8 cellular contexts compared by ENCODE assay signal in genomic region chr17:76515291-76515949, GRCh38. TPM values are rescaled to one million over a fixed set of nuclear protein-coding genes. Genes with fewer than 3 reads are reported as not detected.
DNase-seq lines count a peak whose midpoint lies in the region; ATAC-seq and TF ChIP-seq lines count a peak whose summit lies in the region.

No MANE protein-coding gene starts in this region.

- H3K4me3 ChIP-seq in CD8-positive, alpha-beta T cell (ENCODE audit: low read depth, low read length), result peak overlapping the region; percentile 44

- ATAC-seq in CD8-positive, alpha-beta T cell, result peak; percentile 82
- ATAC-seq in HG03045 (IDR thresholded peaks at IDR 0.05; ENCODE audit: unreplicated experiment), result peak; percentile 44
- ATAC-seq in naive thymus-derived CD8-positive, alpha-beta T cell, result peak; percentile 82 to 86
- ATAC-seq in HG03025 (IDR thresholded peaks at IDR 0.05; ENCODE audit: low FRiP score, unreplicated experiment), result no peak

- H3K36me3 Mint-ChIP-seq in CD8-positive, alpha-beta T cell, result no peaks in the 10 kb centered on the region
- H3K36me3 Mint-ChIP-seq in chondrocyte (ENCODE audit: low read depth), result no peaks in the 10 kb centered on the region
- no peaks in the 10 kb centered on the region for H3K36me3 Mint-ChIP-seq in naive thymus-derived CD8-positive, alpha-beta T cell
- H3K36me3 Mint-ChIP-seq in stimulated activated naive CD8-positive, alpha-beta T cell treated with anti-CD3 and anti-CD28 coated beads, Interleukin-15, Interleukin-2, amounts not matched to agents 100 ng/mL and 50 ng/mL, for 24 hours (ENCODE audit: low read depth), result no peaks in the 10 kb centered on the region

- H3K9me3 Mint-ChIP-seq in CD8-positive, alpha-beta T cell, result no peaks in the 10 kb centered on the region
- H3K9me3 Mint-ChIP-seq in chondrocyte (ENCODE audit: low read depth), result no peaks in the 10 kb centered on the region
- H3K9me3 Mint-ChIP-seq in naive thymus-derived CD8-positive, alpha-beta T cell, result no peaks in the 10 kb centered on the region
- no peaks in the 10 kb centered on the region for H3K9me3 Mint-ChIP-seq in stimulated activated naive CD8-positive, alpha-beta T cell treated with anti-CD3 and anti-CD28 coated beads, Interleukin-15, Interleukin-2, amounts not matched to agents 100 ng/mL and 50 ng/mL, for 24 hours

- peaks cover 49% of the 10 kb centered on the region for H3K4me1 Mint-ChIP-seq in CD8-positive, alpha-beta T cell (ENCODE audit: low read depth)
- H3K4me1 Mint-ChIP-seq in chondrocyte (ENCODE audit: low read depth), result peaks cover 12% of the 10 kb centered on the region
- H3K4me1 Mint-ChIP-seq in naive thymus-derived CD8-positive, alpha-beta T cell, result peaks cover 22 to 66% (median 63%) of the 10 kb centered on the region in 4 donors
- peaks cover 58% of the 10 kb centered on the region for H3K4me1 Mint-ChIP-seq in stimulated activated naive CD8-positive, alpha-beta T cell treated with anti-CD3 and anti-CD28 coated beads, Interleukin-15, Interleukin-2, amounts not matched to agents 100 ng/mL and 50 ng/mL, for 24 hours (ENCODE audit: low read depth)

- no peaks in the 10 kb centered on the region for H3K27me3 Mint-ChIP-seq in CD8-positive, alpha-beta T cell (ENCODE audit: low read depth)
- peaks cover 9% of the 10 kb centered on the region for H3K27me3 Mint-ChIP-seq in chondrocyte (ENCODE audit: low read depth)
- H3K27me3 Mint-ChIP-seq in naive thymus-derived CD8-positive, alpha-beta T cell, result no peaks in the 10 kb centered on the region
- no peaks in the 10 kb centered on the region for H3K27me3 Mint-ChIP-seq in stimulated activated naive CD8-positive, alpha-beta T cell treated with anti-CD3 and anti-CD28 coated beads, Interleukin-15, Interleukin-2, amounts not matched to agents 100 ng/mL and 50 ng/mL, for 24 hours

- H3K36me3 ChIP-seq in CD8-positive, alpha-beta T cell (ENCODE audit: insufficient read depth, low read length), result no peaks in the 10 kb centered on the region

- H3K9me3 ChIP-seq in CD8-positive, alpha-beta T cell (ENCODE audit: low read length), result no peaks in the 10 kb centered on the region

- POLR2A ChIA-PET in CD8-positive, alpha-beta T cell (lab: Charles Lee), result interaction anchor here (0.6 to 3.0 kb wide), 10 partner anchors 9 to 156 kb away, joined by 3 to 12 read pairs (median 4); partner anchors contain the start of gene UBE2O
- POLR2A ChIA-PET in naive thymus-derived CD8-positive, alpha-beta T cell (lab: Charles Lee), result interaction anchor here (0.7 to 3.2 kb wide), 21 partner anchors 9 to 1369 kb away, joined by 3 to 18 read pairs (median 4); partner anchors contain the start of genes CYGB, RHBDF2, UBALD2 and UBE2O

- CTCF ChIA-PET in CD8-positive, alpha-beta T cell (lab: Charles Lee), result interaction anchor here (1.0 to 2.0 kb wide), 6 partner anchors 8 to 166 kb away, joined by 4 to 9 read pairs (median 6); no protein-coding TSS in a partner anchor

- H3K27ac Mint-ChIP-seq in CD8-positive, alpha-beta T cell, result peak overlapping the region; percentile 97
- peak overlapping the region; percentile 49 for H3K27ac Mint-ChIP-seq in chondrocyte (ENCODE audit: unreplicated experiment)
- H3K27ac Mint-ChIP-seq in naive thymus-derived CD8-positive, alpha-beta T cell, result peak overlapping the region; percentile 96 to 100 (median 99)
- peak overlapping the region; percentile 97 for H3K27ac Mint-ChIP-seq in stimulated activated naive CD8-positive, alpha-beta T cell treated with anti-CD3 and anti-CD28 coated beads, Interleukin-15, Interleukin-2, amounts not matched to agents 100 ng/mL and 50 ng/mL, for 24 hours

- peak overlapping the region; percentile 85 for H3K27ac ChIP-seq in CD8-positive, alpha-beta T cell (ENCODE audit: low read depth, low read length)

- H3K27me3 ChIP-seq in CD8-positive, alpha-beta T cell (ENCODE audit: insufficient read depth, low read length), result no peaks in the 10 kb centered on the region

- peak; percentile 72 to 92 (median 81) for DNase-seq in CD8-positive, alpha-beta T cell
- peak; percentile 58 to 59 for DNase-seq in activated CD4-positive, alpha-beta T cell treated with anti-CD3 and anti-CD28 coated beads for 24 hours (ENCODE audit: low read depth in 2 of 2)
- DNase-seq in chondrocyte (ENCODE audit: low spot score) (no peak), posterior cingulate gyrus (no peak)
- peak; percentile 42 to 94 (median 89) for DNase-seq in naive thymus-derived CD8-positive, alpha-beta T cell

- intact Hi-C loops in CD8-positive, alpha-beta T cell (cut with DNase I, micrococcal nuclease), result loop anchor here (1.0 to 10.0 kb wide), 8 partner anchors 14 to 1781 kb away; partner anchors contain the start of genes UBE2O (in 2 of the 2), RAB37 (in 1 of the 2), RHBDF2 (in 1 of the 2) and SRSF2 (in 1 of the 2)
- intact Hi-C loops in posterior cingulate gyrus (cut with DNase I), result no loop called here

- no peak for TF ChIP-seq CTCF in CD8-positive, alpha-beta T cell (IDR thresholded peaks at IDR 0.05)
- TF ChIP-seq CTCF in chondrocyte (IDR thresholded peaks at IDR 0.05), result no peak

- peaks cover 43% of the 10 kb centered on the region for H3K4me1 ChIP-seq in CD8-positive, alpha-beta T cell (ENCODE audit: insufficient read depth, low read length)

- H3K4me3 Mint-ChIP-seq in CD8-positive, alpha-beta T cell, result peak overlapping the region; percentile 67
- no peak overlapping the region for H3K4me3 Mint-ChIP-seq in chondrocyte (ENCODE audit: unreplicated experiment)
- H3K4me3 Mint-ChIP-seq in naive thymus-derived CD8-positive, alpha-beta T cell, result peak overlapping the region; percentile 73 to 89 (median 80)
- peak overlapping the region; percentile 69 for H3K4me3 Mint-ChIP-seq in stimulated activated naive CD8-positive, alpha-beta T cell treated with anti-CD3 and anti-CD28 coated beads, Interleukin-15, Interleukin-2, amounts not matched to agents 100 ng/mL and 50 ng/mL, for 24 hours

RNA-seq across cellular contexts. Expression of gene RHBDF2, which starts 14.2 kb away (rescaled TPM):
- 10 to 100 TPM; 45.4 to 46.2 TPM for total RNA-seq in CD8-positive, alpha-beta T cell
- 4.7 to 5.4 TPM (median 4.9 TPM) in 3 replicates for total RNA-seq in chondrocyte
- 10 to 100 TPM; 59.4 to 62.4 TPM for total RNA-seq in naive thymus-derived CD8-positive, alpha-beta T cell
- 10 to 100 TPM in 1 of 3 donors, 1 to 10 TPM in 2; 4.8 to 10.2 (median 6.2) TPM for polyA plus RNA-seq in naive thymus-derived CD8-positive, alpha-beta T cell

RNA-seq across cellular contexts. Expression of gene CYGB, which starts 22.1 kb away (rescaled TPM):
- total RNA-seq in CD8-positive, alpha-beta T cell, result under 1 TPM; 0.47 to 0.57 TPM
- 0.48 to 5.4 TPM (median 4.6 TPM) in 3 replicates for total RNA-seq in chondrocyte
- 1 to 10 TPM in 1 of 2 experiments, under 1 TPM in 1; 0.52 to 2.1 TPM for total RNA-seq in naive thymus-derived CD8-positive, alpha-beta T cell
- 1 to 10 TPM in 1 of 3 donors, under 1 TPM in 2; 0.40 to 1.0 (median 0.53) TPM for polyA plus RNA-seq in naive thymus-derived CD8-positive, alpha-beta T cell

RNA-seq across cellular contexts. Expression of gene PRCD, which starts 24.4 kb away (rescaled TPM):
- not detected for total RNA-seq in CD8-positive, alpha-beta T cell
- total RNA-seq in chondrocyte, result 0.55 to 1.0 TPM (median 0.92 TPM) in 3 replicates
- total RNA-seq in naive thymus-derived CD8-positive, alpha-beta T cell, result 1 to 10 TPM; 4.0 to 5.3 TPM
- 10 to 100 TPM in 1 of 3 donors, 1 to 10 TPM in 2; 5.0 to 11.4 (median 7.1) TPM for polyA plus RNA-seq in naive thymus-derived CD8-positive, alpha-beta T cell

RNA-seq across cellular contexts. Expression of gene AANAT, which starts 48.0 kb away (rescaled TPM):
- total RNA-seq in CD8-positive, alpha-beta T cell, result not detected
- total RNA-seq in chondrocyte, result not detected in 3 replicates
- total RNA-seq in naive thymus-derived CD8-positive, alpha-beta T cell, result not detected
- polyA plus RNA-seq in naive thymus-derived CD8-positive, alpha-beta T cell, result not detected

Comparison
In these comparisons a context has a peak if more than half of its experiments do, and no peak if none do; other contexts are left out.
1. DNase-seq: peak in CD8-positive, alpha-beta T cell (7 of 7), activated CD4-positive, alpha-beta T cell treated with anti-CD3 and anti-CD28 coated beads for 24 hours (2 of 2) and naive thymus-derived CD8-positive, alpha-beta T cell (10 of 10); none in chondrocyte (single experiment) and posterior cingulate gyrus (0 of 10).
2. H3K27ac Mint-ChIP-seq: peak in every context shown above with its lines; median percentile 99 in naive thymus-derived CD8-positive, alpha-beta T cell; 97 in CD8-positive, alpha-beta T cell; 97 in stimulated activated naive CD8-positive, alpha-beta T cell treated with anti-CD3 and anti-CD28 coated beads, Interleukin-15, Interleukin-2, amounts not matched to agents 100 ng/mL and 50 ng/mL, for 24 hours; 49 in chondrocyte.